31 cellular contexts compared by ENCODE assay signal in genomic region chr11:35307221-35307621, GRCh38.
"Had no signal": no experiment of that assay in that cellular context is flagged by ENCODE, and none has a peak within 500 bp of the region (broad histone marks: within the 10 kb centered on the region; RNA-seq: fewer than 3 reads in every experiment).

No MANE protein-coding gene starts in this region.

- H2AFZ ChIP-seq: hepatocyte, parathyroid adenoma had no signal

- H3K79me2 ChIP-seq: hepatocyte, parathyroid adenoma had no signal

- H3K4me3 ChIP-seq: adrenal gland, ascending aorta, colonic mucosa, hepatocyte, left lung, lung, right lobe of liver, testis, vagina had no signal

- H3K4me3 Mint-ChIP-seq: activated CD8-positive, alpha-beta T cell treated with anti-CD3 and anti-CD28 coated beads, Interleukin-2, amount 10 ng/mL, durations not matched to agents 7 days and 5 days; activated T-helper 1 cell treated with anti-CD3 and anti-CD28 coated beads, Interleukin-12 subunit alpha, Interleukin-12 subunit beta, Interleukin-2, Interleukin-4 antibody, amounts not matched to agents 30 ng/mL and 10 ng/mL and 1 ng/mL, durations not matched to agents 14 hours and 24 hours and 36 hours; endodermal cell; immature natural killer cell; natural killer cell treated with Interleukin-12 subunit alpha and Interleukin-12 subunit beta and Interleukin-15 and Interleukin-18, amount 100 ng/mL, for 72 hours; stimulated activated naive B cell treated with anti-CD40 and anti-IgM and Interleukin-4, amounts not matched to agents 10 μg/mL and 1 μg/mL and 100 μg/mL, for 72 hours had no signal

- H3K9me3 ChIP-seq: adrenal gland, ascending aorta, colonic mucosa, left lung, neutrophil, right lobe of liver, testis, vagina had no signal

- H3K27me3 ChIP-seq: adrenal gland, ascending aorta, brain microvascular endothelial cell, colonic mucosa, hepatocyte, left lung, neutrophil, right lobe of liver, testis, vagina had no signal

- H3K27ac Mint-ChIP-seq: activated CD8-positive, alpha-beta T cell treated with anti-CD3 and anti-CD28 coated beads, Interleukin-2, amount 10 ng/mL, durations not matched to agents 7 days and 5 days; activated naive CD4-positive, alpha-beta T cell treated with anti-CD3 and anti-CD28 coated beads, Interleukin-2, amount 50 U/mL, for 72 hours; activated T-helper 1 cell treated with anti-CD3 and anti-CD28 coated beads, Interleukin-12 subunit alpha, Interleukin-12 subunit beta, Interleukin-2, Interleukin-4 antibody, amounts not matched to agents 30 ng/mL and 10 ng/mL and 1 ng/mL, durations not matched to agents 14 hours and 24 hours and 36 hours; endodermal cell; natural killer cell treated with Interleukin-12 subunit alpha and Interleukin-12 subunit beta and Interleukin-15 and Interleukin-18, amount 100 ng/mL, for 72 hours had no signal

- H3K36me3 Mint-ChIP-seq: immature natural killer cell; stimulated activated naive B cell treated with anti-CD40 and anti-IgM and Interleukin-4, amounts not matched to agents 10 μg/mL and 1 μg/mL and 100 μg/mL, for 72 hours had no signal

- H3K27me3 Mint-ChIP-seq: natural killer cell treated with Interleukin-12 subunit alpha and Interleukin-12 subunit beta and Interleukin-15 and Interleukin-18, amount 100 ng/mL, for 72 hours; stimulated activated naive B cell treated with anti-CD40 and anti-IgM and Interleukin-4, amounts not matched to agents 10 μg/mL and 1 μg/mL and 100 μg/mL, for 72 hours had no signal

- H3K9ac ChIP-seq: parathyroid adenoma had no signal

- H3K9me3 Mint-ChIP-seq: activated T-helper 1 cell treated with anti-CD3 and anti-CD28 coated beads, Interleukin-12 subunit alpha, Interleukin-12 subunit beta, Interleukin-2, Interleukin-4 antibody, amounts not matched to agents 30 ng/mL and 10 ng/mL and 1 ng/mL, durations not matched to agents 14 hours and 24 hours and 36 hours; endodermal cell; immature natural killer cell; natural killer cell treated with Interleukin-12 subunit alpha and Interleukin-12 subunit beta and Interleukin-15 and Interleukin-18, amount 100 ng/mL, for 72 hours had no signal

- H3K36me3 ChIP-seq: adrenal gland, ascending aorta, brain microvascular endothelial cell, colonic mucosa, left lung, neutrophil, vagina had no signal

- H3K4me1 ChIP-seq: ascending aorta, colonic mucosa, parathyroid adenoma, testis had no signal

- H3K4me2 ChIP-seq: hepatocyte had no signal

- H3K27ac ChIP-seq: adrenal gland, ascending aorta, brain microvascular endothelial cell, colonic mucosa, epithelial cell of prostate, hepatocyte, parathyroid adenoma, right lobe of liver, testis, vagina had no signal

- DNase-seq: activated CD4-positive, alpha-beta T cell treated with anti-CD3 and anti-CD28 coated beads for 1 hour; activated CD4-positive, alpha-beta T cell treated with anti-CD3 and anti-CD28 coated beads, Interleukin-2, amount 50 U/mL, for 1 hour; activated CD8-positive, alpha-beta T cell treated with anti-CD3 and anti-CD28 coated beads, Interleukin-2, amount 10 ng/mL, durations not matched to agents 7 days and 5 days; activated gamma-delta T cell; adrenal gland; brain microvascular endothelial cell; central memory CD4-positive, alpha-beta T cell; colonic mucosa; endodermal cell; immature natural killer cell; kidney glomerular epithelial cell; left lung; midbrain; right lobe of liver; small intestine; stimulated activated CD4-positive, alpha-beta T cell treated with anti-CD3 and anti-CD28 coated beads, Interleukin-2, amount 100 ng/mL, for 24 hours; stimulated activated naive B cell treated with anti-CD40 and anti-IgM and Interleukin-4, amounts not matched to agents 10 μg/mL and 1 μg/mL and 100 μg/mL, for 72 hours; SW 1271; T-helper 2 cell; testis; trophoblast cell had no signal

- ATAC-seq: activated CD8-positive, alpha-beta T cell treated with anti-CD3 and anti-CD28 coated beads, Interleukin-2, amount 10 ng/mL, durations not matched to agents 7 days and 5 days; activated naive CD4-positive, alpha-beta T cell treated with anti-CD3 and anti-CD28 coated beads, Interleukin-2, amount 50 U/mL, for 72 hours; left lung; natural killer cell treated with Interleukin-12 subunit alpha and Interleukin-12 subunit beta and Interleukin-15 and Interleukin-18, amount 100 ng/mL, for 72 hours; right lobe of liver; stimulated activated naive B cell treated with anti-CD40 and anti-IgM and Interleukin-4, amounts not matched to agents 10 μg/mL and 1 μg/mL and 100 μg/mL, for 72 hours had no signal
